13 cellular contexts compared by ENCODE assay signal in the genomic region with DNA sequence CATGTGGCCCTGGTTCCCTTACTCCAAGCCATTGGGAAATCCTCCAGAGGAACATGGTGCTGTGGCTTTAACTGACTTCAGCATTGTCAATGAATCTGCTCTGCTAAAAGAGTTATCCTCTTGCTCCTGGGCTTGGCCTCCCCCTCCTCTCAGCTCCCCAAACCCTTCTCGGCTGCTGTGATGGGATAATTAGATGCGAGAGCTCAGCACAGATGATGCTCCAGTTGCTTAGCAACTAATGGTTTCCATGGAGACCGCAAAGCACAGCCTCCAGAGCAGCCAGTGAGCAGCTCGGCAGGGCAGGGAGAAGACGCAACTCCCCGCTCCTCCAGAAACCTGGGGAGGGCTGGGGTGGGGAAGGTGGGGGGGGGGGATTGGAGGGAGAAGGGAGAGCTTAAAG. TPM values are rescaled to one million over a fixed set of nuclear protein-coding genes. Genes with fewer than 3 reads are reported as not detected.
A peak's percentile ranks its signal among the peaks of the same experiment; 100 is the strongest.
DNase-seq lines count a peak whose midpoint lies in the region; ATAC-seq and TF ChIP-seq lines count a peak whose summit lies in the region.
"Had no signal": no experiment of that assay in that cellular context is flagged by ENCODE, and none has a peak within 500 bp of the region (broad histone marks: within the 10 kb centered on the region; RNA-seq: fewer than 3 reads in every experiment).

No MANE protein-coding gene starts in this region.

- no peak overlapping the region for H2AFZ ChIP-seq in GM23248

- H3K27ac Mint-ChIP-seq in Caco-2 (ENCODE audit: unreplicated experiment): no peak overlapping the region
- no peak overlapping the region for H3K27ac Mint-ChIP-seq in natural killer cell treated with Interleukin-12 subunit alpha and Interleukin-12 subunit beta and Interleukin-15 and Interleukin-18, amount 100 ng/mL, for 72 hours

- H3K9me3 ChIP-seq in Caco-2 (no peaks in the 10 kb centered on the region), GM23248 (ENCODE audit: low read depth) (no peaks in the 10 kb centered on the region)
- H3K9me3 ChIP-seq: BLaER1 treated with 17β-estradiol and CSF1 and Interleukin-3, amounts not matched to agents 10 nM and 100 nM; transverse colon had no signal

- DNase-seq in Caco-2: peak; percentile 45 to 63
- peak; percentile 30 for DNase-seq in M059J (ENCODE audit: low read depth)
- peak; percentile 37 for DNase-seq in RPMI7951 (ENCODE audit: low read depth)
- peak; percentile 46 to 63 for DNase-seq in hippocampal formation (lab: John Stamatoyannopoulos, UW)
- DNase-seq in GM23248: no peak
- no peak for DNase-seq in SIG-M5 treated with dmso at 0.1 percent for 504 hours (lab: John Stamatoyannopoulos, UW; ENCODE audit: unreplicated experiment)
- no peak for DNase-seq in natural killer cell treated with Interleukin-12 subunit alpha and Interleukin-12 subunit beta and Interleukin-15 and Interleukin-18, amount 100 ng/mL, for 72 hours (ENCODE audit: low spot score)
- DNase-seq in stimulated activated CD4-positive, alpha-beta T cell treated with anti-CD3 and anti-CD28 coated beads, Interleukin-2, amount 100 ng/mL, for 48 hours: no peak
- DNase-seq: activated CD4-positive, alpha-beta T cell treated with anti-CD3 and anti-CD28 coated beads, Interleukin-2, amount 50 U/mL, for 4 hours; transverse colon had no signal

- intact Hi-C loops in Caco-2 (cut with micrococcal nuclease; ENCODE audit: unreplicated experiment): no loop called here

- peaks cover 4% of the 10 kb centered on the region for H3K27me3 Mint-ChIP-seq in Caco-2 (ENCODE audit: insufficient read depth, unreplicated experiment)
- H3K27me3 Mint-ChIP-seq in natural killer cell treated with Interleukin-12 subunit alpha and Interleukin-12 subunit beta and Interleukin-15 and Interleukin-18, amount 100 ng/mL, for 72 hours: peaks cover 2 to 19% of the 10 kb centered on the region in 2 donors

- H3K27me3 ChIP-seq in Caco-2 (replicated peaks; ENCODE audit: control insufficient read depth, insufficient read depth, low read length): no peaks in the 10 kb centered on the region
- H3K27me3 ChIP-seq in GM23248 (replicated peaks; ENCODE audit: insufficient read depth): no peaks in the 10 kb centered on the region
- H3K27me3 ChIP-seq: BLaER1 treated with 17β-estradiol and CSF1 and Interleukin-3, amounts not matched to agents 10 nM and 100 nM had no signal

- in situ Hi-C loops in GM23248 (cut with MboI): no loop called here

- CTCF ChIA-PET in Caco-2 (lab: Charles Lee): interaction anchor here (0.6 to 1.1 kb wide), 5 partner anchors 23 to 162 kb away, joined by 3 to 5 read pairs (median 3); no protein-coding TSS in a partner anchor

- H3K27ac ChIP-seq in GM23248: no peak overlapping the region
- H3K27ac ChIP-seq: BLaER1 treated with 17β-estradiol and CSF1 and Interleukin-3, amounts not matched to agents 10 nM and 100 nM; transverse colon had no signal

- H3K9me2 ChIP-seq in GM23248 (ENCODE audit: insufficient read depth): no peaks in the 10 kb centered on the region

- TF ChIP-seq CTCF in Caco-2 (IDR thresholded peaks at IDR 0.05; ENCODE audit: insufficient read depth in 1 of 2, low read depth in 1 of 2, low read length in 1 of 2, severe bottlenecking in 1 of 2, unreplicated experiment in 1 of 2): no peak

- no peak overlapping the region for H3K4me3 Mint-ChIP-seq in Caco-2 (ENCODE audit: unreplicated experiment)
- no peak overlapping the region for H3K4me3 Mint-ChIP-seq in natural killer cell treated with Interleukin-12 subunit alpha and Interleukin-12 subunit beta and Interleukin-15 and Interleukin-18, amount 100 ng/mL, for 72 hours

- no peaks in the 10 kb centered on the region for H3F3A ChIP-seq in GM23248 (ENCODE audit: insufficient read depth)

- H3K4me1 Mint-ChIP-seq in Caco-2 (ENCODE audit: low read depth, unreplicated experiment): peaks cover 15% of the 10 kb centered on the region
- H3K4me1 Mint-ChIP-seq in natural killer cell treated with Interleukin-12 subunit alpha and Interleukin-12 subunit beta and Interleukin-15 and Interleukin-18, amount 100 ng/mL, for 72 hours (ENCODE audit: low read depth in 2 of 2): no peaks in the 10 kb centered on the region

- H4K20me1 ChIP-seq in GM23248 (ENCODE audit: insufficient read depth): no peaks in the 10 kb centered on the region
- H4K20me1 ChIP-seq: BLaER1 treated with 17β-estradiol and CSF1 and Interleukin-3, amounts not matched to agents 10 nM and 100 nM had no signal

- H3K9ac ChIP-seq in GM23248: no peak overlapping the region
- H3K9ac ChIP-seq: BLaER1 treated with 17β-estradiol and CSF1 and Interleukin-3, amounts not matched to agents 10 nM and 100 nM had no signal

- ATAC-seq in natural killer cell treated with Interleukin-12 subunit alpha and Interleukin-12 subunit beta and Interleukin-15 and Interleukin-18, amount 100 ng/mL, for 72 hours: no peak
- ATAC-seq: Panc1 had no signal

- no peaks in the 10 kb centered on the region for H3K79me2 ChIP-seq in GM23248 (ENCODE audit: insufficient read depth)

- H3K4me1 ChIP-seq in Caco-2 (peaks cover 15% of the 10 kb centered on the region), GM23248 (ENCODE audit: insufficient read depth) (no peaks in the 10 kb centered on the region)
- H3K4me1 ChIP-seq: BLaER1 treated with 17β-estradiol and CSF1 and Interleukin-3, amounts not matched to agents 10 nM and 100 nM; transverse colon had no signal

- H3K36me3 Mint-ChIP-seq in Caco-2 (ENCODE audit: insufficient read depth, unreplicated experiment): no peaks in the 10 kb centered on the region
- H3K36me3 Mint-ChIP-seq in natural killer cell treated with Interleukin-12 subunit alpha and Interleukin-12 subunit beta and Interleukin-15 and Interleukin-18, amount 100 ng/mL, for 72 hours: no peaks in the 10 kb centered on the region

- POLR2A ChIA-PET in Caco-2 (lab: Charles Lee): interaction anchor here (0.6 to 1.0 kb wide), 3 partner anchors 24 to 162 kb away, joined by 3 to 6 read pairs (median 6); partner anchors contain the start of gene DDX6

- no TSS peak for BruUV-seq in Caco-2 (replicated peaks; lab: Mats Ljungman, UMichigan)

- H3K4me2 ChIP-seq in GM23248 (ENCODE audit: unreplicated experiment): no peak overlapping the region
- H3K4me2 ChIP-seq: BLaER1 treated with 17β-estradiol and CSF1 and Interleukin-3, amounts not matched to agents 10 nM and 100 nM had no signal

- H3K36me3 ChIP-seq in Caco-2 (ENCODE audit: control insufficient read depth, insufficient read depth, low read length) (no peaks in the 10 kb centered on the region), GM23248 (ENCODE audit: low read depth) (no peaks in the 10 kb centered on the region)
- H3K36me3 ChIP-seq: BLaER1 treated with 17β-estradiol and CSF1 and Interleukin-3, amounts not matched to agents 10 nM and 100 nM; transverse colon had no signal

- H3K4me3 ChIP-seq in Caco-2 (ENCODE audit: low read depth, low read length) (no peak overlapping the region), GM23248 (no peak overlapping the region)
- H3K4me3 ChIP-seq: BLaER1 treated with 17β-estradiol and CSF1 and Interleukin-3, amounts not matched to agents 10 nM and 100 nM; transverse colon had no signal

- no peaks in the 10 kb centered on the region for H3K9me3 Mint-ChIP-seq in Caco-2 (ENCODE audit: unreplicated experiment)
- no peaks in the 10 kb centered on the region for H3K9me3 Mint-ChIP-seq in natural killer cell treated with Interleukin-12 subunit alpha and Interleukin-12 subunit beta and Interleukin-15 and Interleukin-18, amount 100 ng/mL, for 72 hours

- 66 to 71% methylated on average over 6 of the region's 6 CpGs for WGBS in GM23248 (ENCODE audit: low coverage in 1 of 2, low lambda C conversion rate in 2 of 2, missing lambda C conversion rate in 2 of 2), 2 experiments

RNA-seq across cellular contexts. Expression of gene UPK2, which starts 2.8 kb away (rescaled TPM):
- 1.8 and 3.5 TPM in 2 replicates for total RNA-seq in Caco-2 (2022)
- not detected in 2 replicates for total RNA-seq in M059J (2014; rRNA removed; shearing (Covaris generic))
- total RNA-seq in RPMI7951 (2014; rRNA removed; shearing (Covaris generic)): not detected in 2 replicates
- not detected in 2 replicates for total RNA-seq in GM23248 (2014; rRNA removed; shearing (Covaris generic))
- 0.27 and 0.28 TPM in 2 replicates for polyA plus RNA-seq in GM23248 (2016; fragmentation: Nextera tagmentation; extraction: Ambion mirVana)
- 1 to 10 TPM in 1 of 2 donors, under 1 TPM in 1; 0.64 to 1.1 TPM for total RNA-seq in natural killer cell treated with Interleukin-12 subunit alpha and Interleukin-12 subunit beta and Interleukin-15 and Interleukin-18, amount 100 ng/mL, for 72 hours
- total RNA-seq: aorta, transverse colon had no signal
- polyA plus RNA-seq: aorta had no signal

RNA-seq across cellular contexts. Expression of gene FOXR1, which starts 18.3 kb away (rescaled TPM):
- total RNA-seq in Caco-2 (2022): not detected in 2 replicates
- total RNA-seq in M059J (2014; rRNA removed; shearing (Covaris generic)): not detected in 2 replicates
- not detected in 2 replicates for total RNA-seq in RPMI7951 (2014; rRNA removed; shearing (Covaris generic))
- not detected in 2 replicates for total RNA-seq in GM23248 (2014; rRNA removed; shearing (Covaris generic))
- polyA plus RNA-seq in GM23248 (2016; fragmentation: Nextera tagmentation; extraction: Ambion mirVana): not detected in 2 replicates
- total RNA-seq in natural killer cell treated with Interleukin-12 subunit alpha and Interleukin-12 subunit beta and Interleukin-15 and Interleukin-18, amount 100 ng/mL, for 72 hours: not detected
- total RNA-seq: aorta, transverse colon had no signal
- polyA plus RNA-seq: aorta had no signal

RNA-seq across cellular contexts. Expression of gene BCL9L, which starts 27.5 kb away (rescaled TPM):
- total RNA-seq in Caco-2 (2022): 186 and 203 TPM in 2 replicates
- 15.9 and 27.4 TPM in 2 replicates for total RNA-seq in M059J (2014; rRNA removed; shearing (Covaris generic))
- 11.1 and 13.8 TPM in 2 replicates for total RNA-seq in RPMI7951 (2014; rRNA removed; shearing (Covaris generic))
- total RNA-seq in GM23248 (2014; rRNA removed; shearing (Covaris generic)): 13.9 and 17.6 TPM in 2 replicates
- 7.2 TPM in 2 replicates for polyA plus RNA-seq in GM23248 (2016; fragmentation: Nextera tagmentation; extraction: Ambion mirVana)
- 10 to 100 TPM; 33.5 to 62.2 TPM for total RNA-seq in natural killer cell treated with Interleukin-12 subunit alpha and Interleukin-12 subunit beta and Interleukin-15 and Interleukin-18, amount 100 ng/mL, for 72 hours

RNA-seq across cellular contexts. Expression of gene CENATAC, which starts 44.7 kb away (rescaled TPM):
- 185 and 194 TPM in 2 replicates for total RNA-seq in Caco-2 (2022)
- 12.8 and 16.3 TPM in 2 replicates for total RNA-seq in M059J (2014; rRNA removed; shearing (Covaris generic))
- 7.2 and 8.1 TPM in 2 replicates for total RNA-seq in RPMI7951 (2014; rRNA removed; shearing (Covaris generic))
- total RNA-seq in GM23248 (2014; rRNA removed; shearing (Covaris generic)): 15.3 and 19.3 TPM in 2 replicates
- polyA plus RNA-seq in GM23248 (2016; fragmentation: Nextera tagmentation; extraction: Ambion mirVana): 10.4 and 13.1 TPM in 2 replicates
- 10 to 100 TPM; 53.4 to 97.8 TPM for total RNA-seq in natural killer cell treated with Interleukin-12 subunit alpha and Interleukin-12 subunit beta and Interleukin-15 and Interleukin-18, amount 100 ng/mL, for 72 hours

Comparison
In these comparisons a context has a peak if more than half of its experiments do, and no peak if none do; other contexts are left out.
1. DNase-seq: peak in Caco-2 (2 of 2), M059J (single experiment), RPMI7951 (single experiment) and hippocampal formation (2 of 2); none in GM23248 (single experiment), SIG-M5 treated with dmso at 0.1 percent for 504 hours (single experiment), natural killer cell treated with Interleukin-12 subunit alpha and Interleukin-12 subunit beta and Interleukin-15 and Interleukin-18, amount 100 ng/mL, for 72 hours (single experiment) and stimulated activated CD4-positive, alpha-beta T cell treated with anti-CD3 and anti-CD28 coated beads, Interleukin-2, amount 100 ng/mL, for 48 hours (0 of 2).